9 cellular contexts compared by ENCODE assay signal in genomic region chr21:34582506-34583150, GRCh38. TPM values are rescaled to one million over a fixed set of nuclear protein-coding genes. Genes with fewer than 3 reads are reported as not detected.
DNase-seq lines count a peak whose midpoint lies in the region; ATAC-seq and TF ChIP-seq lines count a peak whose summit lies in the region.
"Had no signal": no experiment of that assay in that cellular context is flagged by ENCODE, and none has a peak within 500 bp of the region (broad histone marks: within the 10 kb centered on the region; RNA-seq: fewer than 3 reads in every experiment).

No MANE protein-coding gene starts in this region.

- DNase-seq in GM23338 (ENCODE audit: low spot score) (peak; percentile 70), PC-3 (peak; percentile 54), fibroblast of gingiva (ENCODE audit: low read depth) (peak; percentile 52), G401 (ENCODE audit: low spot score) (no peak)

- no peak overlapping the region for H3K27ac Mint-ChIP-seq in GM23338

- H2AFZ ChIP-seq in GM23338 (peak overlapping the region; percentile 8; the same call in 1 of the 2 replicates), PC-3 (ENCODE audit: low read length) (no peak overlapping the region)

- H4K20me1 ChIP-seq in DOHH2 (ENCODE audit: control insufficient read depth, insufficient read depth, low read depth, low read length) (no peaks in the 10 kb centered on the region), GM23338 (replicated peaks; ENCODE audit: insufficient read depth) (no peaks in the 10 kb centered on the region), PC-3 (ENCODE audit: low read length) (no peaks in the 10 kb centered on the region)

- H3K4me1 ChIP-seq in DOHH2 (ENCODE audit: control insufficient read depth, low read length), result no peaks in the 10 kb centered on the region
- no peaks in the 10 kb centered on the region for H3K4me1 ChIP-seq in GM23338 (ENCODE audit: insufficient read depth)
- peaks cover 9% of the 10 kb centered on the region for H3K4me1 ChIP-seq in PC-3 (ENCODE audit: insufficient read depth, low read length)
- H3K4me1 ChIP-seq in neutrophil (ENCODE audit: control insufficient read depth in 1 of 2, insufficient read depth in 1 of 2, low read depth in 1 of 2, low read length in 1 of 2), result no peaks in the 10 kb centered on the region

- H3K9me3 ChIP-seq in DOHH2 (ENCODE audit: control insufficient read depth, insufficient read depth, low read length), result no peaks in the 10 kb centered on the region
- no peaks in the 10 kb centered on the region for H3K9me3 ChIP-seq in PC-3 (ENCODE audit: low read length)
- no peaks in the 10 kb centered on the region for H3K9me3 ChIP-seq in neutrophil

- POLR2A ChIA-PET in PC-3 (lab: Charles Lee; ENCODE audit: unreplicated experiment), result no interaction called here

- H3K27me3 ChIP-seq in DOHH2 (ENCODE audit: control insufficient read depth, low read length), result peaks cover 4% of the 10 kb centered on the region
- no peaks in the 10 kb centered on the region for H3K27me3 ChIP-seq in GM23338 (ENCODE audit: insufficient read depth)
- no peaks in the 10 kb centered on the region for H3K27me3 ChIP-seq in PC-3 (ENCODE audit: low read length)
- H3K27me3 ChIP-seq in neutrophil, result no peaks in the 10 kb centered on the region

- H3K36me3 ChIP-seq in DOHH2 (ENCODE audit: control insufficient read depth, low read length) (no peaks in the 10 kb centered on the region), GM23338 (ENCODE audit: insufficient read depth) (no peaks in the 10 kb centered on the region), PC-3 (ENCODE audit: low read depth, low read length) (no peaks in the 10 kb centered on the region), neutrophil (no peaks in the 10 kb centered on the region)

- intact Hi-C loops in PC-3 (cut with micrococcal nuclease), result no loop called here

- no peak overlapping the region for H3K4me3 Mint-ChIP-seq in GM23338

- no peak overlapping the region for H3K9ac ChIP-seq in PC-3 (ENCODE audit: low read length)

- no peaks in the 10 kb centered on the region for H3K36me3 Mint-ChIP-seq in GM23338 (ENCODE audit: low read depth)

- in situ Hi-C loops in G401 (cut with HindIII; ENCODE audit: low sequenced_read_pairs), result no loop called here

- no peaks in the 10 kb centered on the region for H3K9me2 ChIP-seq in DOHH2 (replicated peaks; ENCODE audit: control insufficient read depth, low read length)
- peaks cover 9% of the 10 kb centered on the region; the same call in 1 of the 2 replicates for H3K9me2 ChIP-seq in GM23338 (ENCODE audit: insufficient read depth)
- H3K9me2 ChIP-seq in PC-3 (replicated peaks; ENCODE audit: low read length), result no peaks in the 10 kb centered on the region

- H3K27ac ChIP-seq in DOHH2 (ENCODE audit: low read depth, low read length) (no peak overlapping the region), GM23338 (ENCODE audit: low read depth) (no peak overlapping the region), PC-3 (ENCODE audit: low read length) (no peak overlapping the region), neutrophil (no peak overlapping the region)

- no peak overlapping the region for H3K4me2 ChIP-seq in DOHH2 (ENCODE audit: low read length)
- no peak overlapping the region for H3K4me2 ChIP-seq in GM23338
- H3K4me2 ChIP-seq in PC-3 (ENCODE audit: low read length), result no peak overlapping the region

- CTCF ChIA-PET in PC-3 (lab: Charles Lee), result interaction anchor here (0.8 to 1.8 kb wide), 2 partner anchors 20 to 72 kb away, joined by 3 to 8 read pairs; no protein-coding TSS in a partner anchor

- no peak overlapping the region for H3K4me3 ChIP-seq in DOHH2 (ENCODE audit: low read length)
- no peak overlapping the region for H3K4me3 ChIP-seq in GM23338
- H3K4me3 ChIP-seq in PC-3 (ENCODE audit: low read length), result no peak overlapping the region
- no peak overlapping the region for H3K4me3 ChIP-seq in neutrophil (ENCODE audit: low read depth in 1 of 2, low read length in 1 of 2)
- H3K4me3 ChIP-seq: lung had no signal

- no peaks in the 10 kb centered on the region; the same call in 2 of the 3 replicates for H3K9me3 Mint-ChIP-seq in GM23338

- BruUV-seq in PC-3 (replicated peaks; lab: Mats Ljungman, UMichigan), result no TSS peak

- H3K79me2 ChIP-seq in DOHH2 (ENCODE audit: control insufficient read depth, low read length), result no peaks in the 10 kb centered on the region
- H3K79me2 ChIP-seq in GM23338 (replicated peaks; ENCODE audit: insufficient read depth), result no peaks in the 10 kb centered on the region
- H3K79me2 ChIP-seq in PC-3 (ENCODE audit: low read length), result no peaks in the 10 kb centered on the region

- peak; percentile 98 for ATAC-seq in GM23338
- ATAC-seq in PC-3, result peak; percentile 72
- ATAC-seq in GM21526 (IDR thresholded peaks at IDR 0.05; ENCODE audit: low FRiP score, unreplicated experiment), result no peak
- no peak for ATAC-seq in HG03378 (IDR thresholded peaks at IDR 0.05; ENCODE audit: unreplicated experiment)

- H3K4me1 Mint-ChIP-seq in GM23338, result peaks cover 3% of the 10 kb centered on the region; the same call in 1 of the 3 replicates

- H3F3A ChIP-seq in DOHH2 (ENCODE audit: control insufficient read depth, insufficient read depth) (no peaks in the 10 kb centered on the region), GM23338 (replicated peaks; ENCODE audit: low read depth) (no peaks in the 10 kb centered on the region), PC-3 (ENCODE audit: low read length, unreplicated experiment) (no peaks in the 10 kb centered on the region)

- peak; percentile 37 for TF ChIP-seq CTCF in DOHH2 (IDR thresholded peaks at IDR 0.05; ENCODE audit: low read depth, low read length, poor library complexity, severe bottlenecking)
- peak; percentile 49 to 67 for TF ChIP-seq CTCF in GM23338 (conservative IDR thresholded peaks at IDR 0.05; ENCODE audit: low read depth in 2 of 2)
- peak; percentile 64 for TF ChIP-seq CTCF in PC-3 (conservative IDR thresholded peaks at IDR 0.05; ENCODE audit: low read depth, low read length)
- peak; percentile 38 for TF ChIP-seq CTCF in neutrophil (IDR thresholded peaks at IDR 0.05)

- peaks cover 2% of the 10 kb centered on the region for H3K27me3 Mint-ChIP-seq in GM23338 (ENCODE audit: insufficient read depth, low read depth, poor library complexity)

TF ChIP-seq in GM23338, 12 proteins besides CTCF, POLR2A, EP300 and RAD21 (continues in another document):
- no peak for TF ChIP-seq CREB1 (CRISPR knock-in tag; IDR thresholded peaks at IDR 0.05; ENCODE audit: low read depth)
- TF ChIP-seq EZH2phosphoT487 (IDR thresholded peaks at IDR 0.05; ENCODE audit: unreplicated experiment), result no peak
- TF ChIP-seq EZH2 (IDR thresholded peaks at IDR 0.05; ENCODE audit: low read depth, unreplicated experiment), result no peak
- no peak for TF ChIP-seq ZNF331 (CRISPR knock-in tag; IDR thresholded peaks at IDR 0.05; ENCODE audit: low read depth)
- TF ChIP-seq REST (IDR thresholded peaks at IDR 0.05; ENCODE audit: unreplicated experiment), result no peak

RNA-seq across cellular contexts. Expression of gene RCAN1, which starts 32.3 kb away (rescaled TPM):
- total RNA-seq in GM23338 (2014; rRNA removed; shearing (Covaris generic)), result 4.9 and 5.2 TPM in 2 replicates
- 3.7 and 4.2 TPM in 2 replicates for polyA plus RNA-seq in GM23338 (2016; fragmentation: Nextera tagmentation; extraction: Ambion mirVana)
- 24.2 and 26.2 TPM in 2 replicates for total RNA-seq in PC-3 (2014; rRNA removed)
- total RNA-seq in G401 (2014; rRNA removed; shearing (Covaris generic)), result 14.4 and 21.6 TPM in 2 replicates

Comparison
In these comparisons a context has a peak if more than half of its experiments do, and no peak if none do; other contexts are left out.
1. ATAC-seq: peak in GM23338 (single experiment) and PC-3 (single experiment); none in GM21526 (single experiment) and HG03378 (single experiment).
2. Peak in every context shown above with its lines, with median percentiles within 50 percentile points of each other: CTCF ChIP-seq.